In genomic region chr19:11111771-11112144, GRCh38 we compare ENCODE assay signal across 1 cellular context.
TF ChIP-seq lines count a peak whose summit lies in the region.

No MANE protein-coding gene starts in this region.

TF ChIP-seq in HepG2, 621 proteins besides CTCF, POLR2A, EP300 and RAD21:
- no peak for TF ChIP-seq RBM39 (IDR thresholded peaks at IDR 0.05; ENCODE audit: low read depth, low read length, poor library complexity, severe bottlenecking)
- TF ChIP-seq SMAD3 (CRISPR knock-in tag; IDR thresholded peaks at IDR 0.05): no peak
- TF ChIP-seq FIP1L1 (IDR thresholded peaks at IDR 0.05; ENCODE audit: borderline replicate concordance, insufficient read depth, low read depth, low read length): no peak
- TF ChIP-seq SIN3A (IDR thresholded peaks at IDR 0.05; ENCODE audit: borderline replicate concordance, low read depth, low read length): no peak
- TF ChIP-seq KMT2B (CRISPR knock-in tag; IDR thresholded peaks at IDR 0.05): no peak
- TF ChIP-seq EZH2 (conservative IDR thresholded peaks at IDR 0.05; ENCODE audit: low read depth, low read length): no peak
- TF ChIP-seq ZNF317 (CRISPR knock-in tag; IDR thresholded peaks at IDR 0.05): no peak
- TF ChIP-seq KDM4B (CRISPR knock-in tag; IDR thresholded peaks at IDR 0.05): no peak
- TF ChIP-seq MLXIP (CRISPR knock-in tag; IDR thresholded peaks at IDR 0.05; ENCODE audit: borderline replicate concordance): no peak
- no peak for TF ChIP-seq ZBTB1 (CRISPR knock-in tag; IDR thresholded peaks at IDR 0.05; ENCODE audit: borderline replicate concordance)
- no peak for TF ChIP-seq TGIF2 (CRISPR knock-in tag; IDR thresholded peaks at IDR 0.05)
- TF ChIP-seq MTA3 (CRISPR knock-in tag; IDR thresholded peaks at IDR 0.05): no peak
- TF ChIP-seq CHCHD3 (CRISPR knock-in tag; IDR thresholded peaks at IDR 0.05): no peak
- no peak for TF ChIP-seq SNAPC5 (CRISPR knock-in tag; IDR thresholded peaks at IDR 0.05; ENCODE audit: borderline replicate concordance)
- no peak for TF ChIP-seq KLF13 (CRISPR knock-in tag; IDR thresholded peaks at IDR 0.05)
- TF ChIP-seq GLMP (CRISPR knock-in tag; IDR thresholded peaks at IDR 0.05; ENCODE audit: borderline replicate concordance): no peak
- TF ChIP-seq CERS6 (CRISPR knock-in tag; IDR thresholded peaks at IDR 0.05): no peak
- TF ChIP-seq ZNF552 (CRISPR knock-in tag; IDR thresholded peaks at IDR 0.05; ENCODE audit: borderline replicate concordance): no peak
- no peak for TF ChIP-seq ZNF451 (CRISPR knock-in tag; IDR thresholded peaks at IDR 0.05)
- TF ChIP-seq ZNF883 (CRISPR knock-in tag; IDR thresholded peaks at IDR 0.05; ENCODE audit: not compliant biosample characterization): no peak
